ENCODE assay signal across 8 cellular contexts in the genomic region with DNA sequence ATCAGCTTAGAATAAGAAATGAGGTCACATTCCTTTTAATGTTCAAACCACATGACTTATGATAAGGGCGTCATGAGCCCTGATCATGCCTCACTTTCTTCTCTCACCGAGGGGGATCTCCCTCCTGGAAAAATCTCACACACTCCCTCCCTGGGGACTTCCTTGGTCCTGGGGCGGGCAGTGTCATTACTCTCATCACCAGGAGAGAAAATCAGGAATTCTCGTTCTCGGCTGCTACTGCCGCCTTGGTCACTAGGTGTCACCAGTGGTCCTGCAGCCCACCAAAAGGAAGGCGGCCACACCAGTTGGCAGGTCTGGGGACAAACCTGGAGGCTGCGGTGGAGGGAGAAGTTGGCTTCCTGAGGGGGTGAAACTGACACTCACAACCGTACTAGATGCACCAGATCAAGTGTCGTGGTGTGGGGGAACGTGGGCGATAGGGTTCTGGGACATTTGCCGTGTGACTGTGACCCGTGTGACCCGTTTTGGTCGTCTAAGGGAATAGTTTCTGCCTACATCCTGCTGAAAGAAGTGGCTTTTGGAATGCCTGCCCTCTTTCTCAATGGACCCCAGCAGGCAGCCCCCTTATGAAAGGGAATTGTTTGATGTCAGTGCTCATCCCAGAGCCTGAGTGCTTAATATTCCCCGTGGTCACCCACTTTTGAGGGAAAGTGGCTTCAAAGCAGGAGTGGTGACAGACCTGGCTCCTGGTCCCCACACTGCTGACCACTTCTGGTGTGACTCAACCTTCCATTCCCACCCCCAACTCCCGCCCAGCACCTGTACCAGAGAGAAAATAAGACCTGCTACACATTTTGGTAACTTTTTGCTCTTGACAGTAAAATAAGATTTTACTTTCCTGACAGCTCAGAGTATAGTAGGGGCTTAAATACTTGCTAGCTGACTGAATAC.
DNase-seq lines count a peak whose midpoint lies in the region; ATAC-seq and TF ChIP-seq lines count a peak whose summit lies in the region.

No MANE protein-coding gene starts in this region.

- no peaks in the 10 kb centered on the region for H3K36me3 ChIP-seq in lower lobe of right lung

- CTCF ChIA-PET in AG04449 (lab: Yijun Ruan, JAX), result interaction anchor here (0.8 to 2.6 kb wide), 9 partner anchors 7 to 450 kb away, joined by 3 to 14 read pairs (median 4); no protein-coding TSS in a partner anchor

- H3K27ac ChIP-seq in lower lobe of right lung, result no peak overlapping the region

- intact Hi-C loops in lower lobe of right lung (cut with DNase I), result no loop called here

- no peaks in the 10 kb centered on the region for H3K9me3 ChIP-seq in lower lobe of right lung

- DNase-seq in AG04449 (ENCODE audit: low read depth, low spot score), result no peak
- peak; percentile 21 for DNase-seq in NCI-H2171 treated with DMSO at 0.1 percent for 48 hours (lab: John Stamatoyannopoulos, UW)
- peak; percentile 25 for DNase-seq in activated CD4-positive, alpha-beta T cell treated with anti-CD3 and anti-CD28 coated beads, Interleukin-2, amount 50 U/mL, for 1 hour
- DNase-seq in ecto neural progenitor cell (ENCODE audit: low spot score), result peak; percentile 84
- DNase-seq in lower lobe of right lung, result peak; percentile 55
- peak; percentile 29 to 45 for DNase-seq in stimulated activated CD8-positive, alpha-beta memory T cell treated with anti-CD3 and anti-CD28 coated beads, Interleukin-2, amount 100 ng/mL, for 48 hours (ENCODE audit: low read depth in 2 of 2)

- POLR2A ChIA-PET in AG04449 (lab: Yijun Ruan, JAX), result no interaction called here

- H3K27me3 ChIP-seq in lower lobe of right lung (ENCODE audit: low read depth), result no peaks in the 10 kb centered on the region

- ATAC-seq in GM18511 (IDR thresholded peaks at IDR 0.05; ENCODE audit: unreplicated experiment) (peak; percentile 90), HG02973 (IDR thresholded peaks at IDR 0.05; ENCODE audit: unreplicated experiment) (peak; percentile 77), lower lobe of right lung (peak; percentile 81)

- H3K4me3 ChIP-seq in AG04449 (ENCODE audit: low read depth, low read length) (no peak overlapping the region), lower lobe of right lung (peak overlapping the region; percentile 17)

- H3K4me1 ChIP-seq in lower lobe of right lung, result peaks cover 11% of the 10 kb centered on the region

- TF ChIP-seq CTCF in AG04449 (IDR thresholded peaks at IDR 0.05; ENCODE audit: insufficient read depth, low read length, missing control alignments) (peak; percentile 70), lower lobe of right lung (IDR thresholded peaks at IDR 0.05) (peak; percentile 82)
